In genomic region chr2:240604291-240604938, GRCh38 we compare ENCODE assay signal across 8 cellular contexts. TPM values are rescaled to one million over a fixed set of nuclear protein-coding genes. Genes with fewer than 3 reads are reported as not detected.
DNase-seq lines count a peak whose midpoint lies in the region; ATAC-seq and TF ChIP-seq lines count a peak whose summit lies in the region.

No MANE protein-coding gene starts in this region.

- ATAC-seq in GM21367 (IDR thresholded peaks at IDR 0.05; ENCODE audit: unreplicated experiment): no peak

- TF ChIP-seq CTCF in GM12873 (IDR thresholded peaks at IDR 0.05; ENCODE audit: insufficient read depth, low read depth, low read length, missing control alignments): peak; percentile 57
- peak; percentile 78 for TF ChIP-seq CTCF in epithelial cell of proximal tubule (conservative IDR thresholded peaks at IDR 0.05; ENCODE audit: low read depth, low read length)

- peak; percentile 88 for DNase-seq in A172 (ENCODE audit: low spot score)
- DNase-seq in RPMI7951 (ENCODE audit: low read depth): peak; percentile 83
- peak; percentile 31 for DNase-seq in epithelial cell of proximal tubule (ENCODE audit: low read depth)
- peak; percentile 85 for DNase-seq in midbrain (lab: John Stamatoyannopoulos, UW)
- DNase-seq in NCI-H446 (lab: John Stamatoyannopoulos, UW): no peak
- DNase-seq in ureter (ENCODE audit: low spot score): no peak

- peak overlapping the region; percentile 12 for H3K4me3 ChIP-seq in epithelial cell of proximal tubule (ENCODE audit: low read depth, low read length)

RNA-seq across cellular contexts. Expression of gene CAPN10, which starts 17.9 kb away (rescaled TPM):
- 15.4 and 22.2 TPM in 2 replicates for total RNA-seq in A172 (2014; rRNA removed; shearing (Covaris generic))
- 11.4 and 14.0 TPM in 2 replicates for total RNA-seq in RPMI7951 (2014; rRNA removed; shearing (Covaris generic))
- total RNA-seq in epithelial cell of proximal tubule: 25.2 and 31.9 TPM in 2 replicates
- total RNA-seq in ureter: 34.4 TPM

RNA-seq across cellular contexts. Expression of gene GPR35, which starts 20.9 kb away (rescaled TPM):
- 0.17 and 2.7 TPM in 2 replicates for total RNA-seq in A172 (2014; rRNA removed; shearing (Covaris generic))
- total RNA-seq in RPMI7951 (2014; rRNA removed; shearing (Covaris generic)): 0.10 and 0.12 TPM in 2 replicates
- total RNA-seq in epithelial cell of proximal tubule: not detected in 2 replicates
- 1.6 TPM for total RNA-seq in ureter

RNA-seq across cellular contexts. Expression of gene RNPEPL1, which starts 36.1 kb away (rescaled TPM):
- 13.5 and 19.8 TPM in 2 replicates for total RNA-seq in A172 (2014; rRNA removed; shearing (Covaris generic))
- 13.1 and 15.4 TPM in 2 replicates for total RNA-seq in RPMI7951 (2014; rRNA removed; shearing (Covaris generic))
- 31.2 and 53.4 TPM in 2 replicates for total RNA-seq in epithelial cell of proximal tubule
- total RNA-seq in ureter: 57.3 TPM

RNA-seq across cellular contexts. Expression of gene DUSP28, which starts 44.3 kb away (rescaled TPM):
- 12.3 and 12.6 TPM in 2 replicates for total RNA-seq in A172 (2014; rRNA removed; shearing (Covaris generic))
- total RNA-seq in RPMI7951 (2014; rRNA removed; shearing (Covaris generic)): 5.3 and 11.7 TPM in 2 replicates
- total RNA-seq in epithelial cell of proximal tubule (2.0 and 6.3 TPM in 2 replicates), ureter (6.2 TPM)

RNA-seq across cellular contexts. Expression of gene ANKMY1, which starts 46.6 kb away (rescaled TPM):
- total RNA-seq in A172 (2014; rRNA removed; shearing (Covaris generic)): 8.0 and 8.9 TPM in 2 replicates
- 3.6 and 4.0 TPM in 2 replicates for total RNA-seq in RPMI7951 (2014; rRNA removed; shearing (Covaris generic))
- total RNA-seq in epithelial cell of proximal tubule (4.0 and 9.1 TPM in 2 replicates), ureter (52.8 TPM)

Comparison
In these comparisons a context has a peak if more than half of its experiments do, and no peak if none do; other contexts are left out.
1. DNase-seq: peak in A172 (single experiment), RPMI7951 (single experiment), epithelial cell of proximal tubule (single experiment) and midbrain (single experiment); none in NCI-H446 (0 of 2) and ureter (single experiment).